Comparison of ENCODE assay signal across 8 cellular contexts in the genomic region with DNA sequence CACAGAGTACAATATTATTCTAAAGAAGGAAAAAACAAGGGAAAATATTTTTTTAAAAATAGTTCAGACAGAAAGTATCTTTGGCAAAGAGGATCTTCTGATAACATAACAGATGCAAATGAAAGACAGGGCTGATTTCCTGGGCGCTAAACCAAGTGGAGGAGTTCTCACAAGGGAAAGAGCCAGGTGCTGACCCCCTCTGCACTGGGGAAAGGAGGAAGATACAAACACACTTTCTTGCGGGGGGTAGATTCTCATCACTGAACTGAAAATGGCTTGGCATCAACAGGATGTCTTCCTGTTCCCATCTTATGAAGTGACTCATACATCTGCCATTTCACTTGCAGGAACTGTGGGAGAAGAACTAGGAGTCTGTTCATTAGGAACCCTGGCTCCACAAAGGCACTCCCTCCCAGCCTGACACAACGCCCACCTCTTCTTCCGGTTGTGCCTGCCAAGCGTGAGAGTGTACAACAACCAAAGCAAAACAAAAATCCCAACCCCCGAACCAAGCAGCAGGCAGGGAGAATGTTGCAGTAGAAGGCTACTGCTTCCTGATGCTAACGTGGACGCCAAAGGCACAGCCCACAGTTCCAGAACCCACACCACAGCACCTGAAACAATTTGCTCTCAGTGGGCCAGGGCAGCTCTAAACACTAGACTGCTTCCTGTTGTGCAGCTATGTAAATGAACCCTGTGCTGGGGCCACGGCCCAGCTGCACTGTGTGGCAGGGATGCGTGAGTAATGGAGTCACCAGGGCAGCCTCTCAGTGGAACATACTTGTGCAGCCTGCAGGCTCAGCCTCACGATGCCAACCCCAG. TPM values are rescaled to one million over a fixed set of nuclear protein-coding genes. Genes with fewer than 3 reads are reported as not detected.
A peak's percentile ranks its signal among the peaks of the same experiment; 100 is the strongest.
DNase-seq lines count a peak whose midpoint lies in the region; ATAC-seq and TF ChIP-seq lines count a peak whose summit lies in the region.

No MANE protein-coding gene starts in this region.

- H3K36me3 Mint-ChIP-seq in stimulated activated memory B cell treated with anti-CD40 and anti-IgM and Interleukin-4, amounts not matched to agents 10 μg/mL and 1 μg/mL and 100 μg/mL, for 72 hours, result no peaks in the 10 kb centered on the region

- TF ChIP-seq POLR2A in GM10847 (IDR thresholded peaks at IDR 0.05; ENCODE audit: extremely low read depth, insufficient read length), result peak; percentile 43

- TF ChIP-seq CTCF in choroid plexus epithelial cell (conservative IDR thresholded peaks at IDR 0.05; ENCODE audit: low read depth, low read length), result no peak

- peak; percentile 93 for ATAC-seq in GM21825 (IDR thresholded peaks at IDR 0.05; ENCODE audit: unreplicated experiment)
- ATAC-seq in stimulated activated memory B cell treated with anti-CD40 and anti-IgM and Interleukin-4, amounts not matched to agents 10 μg/mL and 1 μg/mL and 100 μg/mL, for 72 hours, result peak; percentile 96

- H3K27ac Mint-ChIP-seq in stimulated activated memory B cell treated with anti-CD40 and anti-IgM and Interleukin-4, amounts not matched to agents 10 μg/mL and 1 μg/mL and 100 μg/mL, for 72 hours, result peak overlapping the region; percentile 98

- peaks cover 36% of the 10 kb centered on the region for H3K4me1 Mint-ChIP-seq in stimulated activated memory B cell treated with anti-CD40 and anti-IgM and Interleukin-4, amounts not matched to agents 10 μg/mL and 1 μg/mL and 100 μg/mL, for 72 hours

- DNase-seq in Kasumi-1 (lab: John Stamatoyannopoulos, UW) (peak; percentile 52 to 58), UCSD-AML1 (lab: John Stamatoyannopoulos, UW; ENCODE audit: unreplicated experiment) (peak; percentile 49), choroid plexus epithelial cell (ENCODE audit: low read depth) (peak; percentile 94), lung microvascular endothelial cell (ENCODE audit: low read depth in 2 of 2) (peak; percentile 98), cortex of kidney (lab: John Stamatoyannopoulos, UW) (no peak)

- no peaks in the 10 kb centered on the region for H3K9me3 Mint-ChIP-seq in stimulated activated memory B cell treated with anti-CD40 and anti-IgM and Interleukin-4, amounts not matched to agents 10 μg/mL and 1 μg/mL and 100 μg/mL, for 72 hours

- no peak overlapping the region for H3K4me3 ChIP-seq in choroid plexus epithelial cell (ENCODE audit: low read depth, low read length)

- H3K27me3 Mint-ChIP-seq in stimulated activated memory B cell treated with anti-CD40 and anti-IgM and Interleukin-4, amounts not matched to agents 10 μg/mL and 1 μg/mL and 100 μg/mL, for 72 hours, result no peaks in the 10 kb centered on the region

- H3K4me3 Mint-ChIP-seq in stimulated activated memory B cell treated with anti-CD40 and anti-IgM and Interleukin-4, amounts not matched to agents 10 μg/mL and 1 μg/mL and 100 μg/mL, for 72 hours, result peak overlapping the region; percentile 81

RNA-seq across cellular contexts. Expression of a gene that starts 51.0 kb away (rescaled TPM):
- 10.9 and 27.2 TPM in 2 replicates for total RNA-seq in lung microvascular endothelial cell
